ENCODE assay signal across 8 cellular contexts in genomic region chr5:135034186-135034962, GRCh38. TPM values are rescaled to one million over a fixed set of nuclear protein-coding genes. Genes with fewer than 3 reads are reported as not detected.
DNase-seq lines count a peak whose midpoint lies in the region; ATAC-seq lines count a peak whose summit lies in the region.

Gene PITX1 (minus strand): TSS chr5:135034228. CDS start chr5:135033881, 347 bp downstream.

- peak within 1 kb of the TSS; percentile 98 for H3K9ac ChIP-seq in Karpas-422 (ENCODE audit: low read length)

- no peaks in the 10 kb centered on the region for H3K9me2 ChIP-seq in Karpas-422 (replicated peaks; ENCODE audit: insufficient read depth, low read length)

- POLR2A ChIA-PET in naive thymus-derived CD8-positive, alpha-beta T cell (lab: Charles Lee) = interaction anchor here (0.6 kb wide), 1 partner anchor 400 kb away, joined by 3 read pairs; no protein-coding TSS in a partner anchor

- H3K27me3 Mint-ChIP-seq in naive thymus-derived CD8-positive, alpha-beta T cell = peaks cover 44 to 89% (median 68%) of the 10 kb centered on the region in 5 donors

- peaks cover 54% of the 10 kb centered on the region for H3K79me2 ChIP-seq in Karpas-422 (ENCODE audit: low read length)

- H3K4me1 ChIP-seq in Karpas-422 (ENCODE audit: low read length) = peaks cover 62% of the 10 kb centered on the region
- H3K4me1 ChIP-seq in effector memory CD4-positive, alpha-beta T cell (ENCODE audit: control insufficient read depth, insufficient read depth, low read length, poor library complexity, severe bottlenecking) = peaks cover 26% of the 10 kb centered on the region

- H3K4me2 ChIP-seq in Karpas-422 (ENCODE audit: low read depth, low read length, poor library complexity, severe bottlenecking) = peak within 1 kb of the TSS; percentile 98

- peak within 1 kb of the TSS; percentile 68 to 92 (median 82) for H3K4me3 Mint-ChIP-seq in naive thymus-derived CD8-positive, alpha-beta T cell

- ATAC-seq in naive thymus-derived CD8-positive, alpha-beta T cell = peak; percentile 28 to 32
- ATAC-seq in HG03378 (IDR thresholded peaks at IDR 0.05; ENCODE audit: unreplicated experiment) (no peak), GM21360 (IDR thresholded peaks at IDR 0.05; ENCODE audit: unreplicated experiment) (no peak)

- DNase-seq in EL = peak; percentile 65
- DNase-seq in Karpas-422 = peak; percentile 96
- peak; percentile 59 for DNase-seq in T1000 (lab: John Stamatoyannopoulos, UW)
- no peak for DNase-seq in effector memory CD4-positive, alpha-beta T cell
- DNase-seq in naive thymus-derived CD8-positive, alpha-beta T cell = peak in 1 of 10 donors; percentile 5
- DNase-seq in activated gamma-delta T cell treated with Interleukin-2 at 50 U/mL for 16 hours = no peak

- H3K27ac ChIP-seq in Karpas-422 (ENCODE audit: low read length) = peak within 1 kb of the TSS; percentile 99
- no peak within 1 kb of the TSS for H3K27ac ChIP-seq in effector memory CD4-positive, alpha-beta T cell (ENCODE audit: insufficient read depth, low read length, poor library complexity, severe bottlenecking)

- H2AFZ ChIP-seq in Karpas-422 (ENCODE audit: low read length) = no peak within 1 kb of the TSS

- H3K36me3 Mint-ChIP-seq in naive thymus-derived CD8-positive, alpha-beta T cell = peaks cover 0 to 5% (median 4%) of the 10 kb centered on the region in 3 donors

- H3K27me3 ChIP-seq in Karpas-422 (ENCODE audit: low read length) = no peaks in the 10 kb centered on the region
- peaks cover 67% of the 10 kb centered on the region for H3K27me3 ChIP-seq in effector memory CD4-positive, alpha-beta T cell (replicated peaks; ENCODE audit: control insufficient read depth, insufficient read depth, low read length, poor library complexity, severe bottlenecking)

- H3K36me3 ChIP-seq in Karpas-422 (ENCODE audit: insufficient read depth, low read length) = peaks cover 40% of the 10 kb centered on the region
- H3K36me3 ChIP-seq in effector memory CD4-positive, alpha-beta T cell (ENCODE audit: control insufficient read depth, insufficient read depth, low read length) = no peaks in the 10 kb centered on the region

- peaks cover 0 to 5% (median 0%) of the 10 kb centered on the region in 9 donors for H3K9me3 Mint-ChIP-seq in naive thymus-derived CD8-positive, alpha-beta T cell

- peaks cover 28% of the 10 kb centered on the region for H4K20me1 ChIP-seq in Karpas-422 (ENCODE audit: insufficient read depth, low read depth, low read length)

- H3K9me3 ChIP-seq in Karpas-422 (ENCODE audit: low read length) = no peaks in the 10 kb centered on the region
- H3K9me3 ChIP-seq in effector memory CD4-positive, alpha-beta T cell (ENCODE audit: control insufficient read depth, low read length) = no peaks in the 10 kb centered on the region

- H3K27ac Mint-ChIP-seq in naive thymus-derived CD8-positive, alpha-beta T cell = no peak within 1 kb of the TSS

- H3K4me3 ChIP-seq in Karpas-422 (ENCODE audit: low read length) = peak within 1 kb of the TSS; percentile 90
- H3K4me3 ChIP-seq in effector memory CD4-positive, alpha-beta T cell (ENCODE audit: insufficient read depth, low read depth, low read length, poor library complexity, severe bottlenecking) = peak within 1 kb of the TSS; percentile 47

- H3K4me1 Mint-ChIP-seq in naive thymus-derived CD8-positive, alpha-beta T cell = peaks cover 23 to 52% (median 44%) of the 10 kb centered on the region in 4 donors

RNA-seq across cellular contexts. Expression of gene PITX1, which starts in this region (rescaled TPM):
- total RNA-seq in Karpas-422 (2014; rRNA removed; shearing (Covaris generic); ENCODE audit: low replicate concordance) = 173 and 469 TPM in 2 replicates
- not detected for total RNA-seq in naive thymus-derived CD8-positive, alpha-beta T cell
- polyA plus RNA-seq in naive thymus-derived CD8-positive, alpha-beta T cell = not detected

Comparison
In these comparisons a context has a peak if more than half of its experiments do, and no peak if none do; other contexts are left out.
1. RNA of gene PITX1 (total RNA-seq): 173 to 469 TPM in Karpas-422; not detected in naive thymus-derived CD8-positive, alpha-beta T cell; every median in the first group is over 100 times any median in the second.
2. Peak in ATAC-seq in naive thymus-derived CD8-positive, alpha-beta T cell; RNA of the gene not detected or under 1 TPM.
3. DNase-seq: peak in EL (single experiment), Karpas-422 (single experiment) and T1000 (single experiment); none in effector memory CD4-positive, alpha-beta T cell (0 of 3) and activated gamma-delta T cell treated with Interleukin-2 at 50 U/mL for 16 hours (single experiment).